8 cellular contexts compared by ENCODE assay signal in genomic region chr5:76714771-76715483, GRCh38. TPM values are rescaled to one million over a fixed set of nuclear protein-coding genes. Genes with fewer than 3 reads are reported as not detected.
DNase-seq lines count a peak whose midpoint lies in the region; ATAC-seq, FAIRE-seq and TF ChIP-seq lines count a peak whose summit lies in the region.

No MANE protein-coding gene starts in this region.

- H3K27me3 Mint-ChIP-seq in astrocyte (ENCODE audit: low read depth, unreplicated experiment) (no peaks in the 10 kb centered on the region), immature natural killer cell (ENCODE audit: low read depth in 3 of 3) (peaks cover 2 to 12% (median 9%) of the 10 kb centered on the region in 3 donors)

- peak overlapping the region; percentile 95 for H3K4me3 Mint-ChIP-seq in astrocyte (ENCODE audit: unreplicated experiment)
- H3K4me3 Mint-ChIP-seq in immature natural killer cell = peak overlapping the region; percentile 85 to 95 (median 94)

- peak overlapping the region; percentile 93 for H3K4me2 ChIP-seq in astrocyte (ENCODE audit: low read length)

- no peaks in the 10 kb centered on the region for H3K9me3 ChIP-seq in HUES64 (ENCODE audit: insufficient read depth, low read depth, low read length)
- no peaks in the 10 kb centered on the region for H3K9me3 ChIP-seq in astrocyte (ENCODE audit: insufficient read depth, low read depth, low read length)

- H3K4me1 Mint-ChIP-seq in astrocyte (ENCODE audit: low read depth, unreplicated experiment) (peaks cover 28% of the 10 kb centered on the region), immature natural killer cell (peaks cover 55 to 59% of the 10 kb centered on the region in 2 donors)

- DNase-seq in G401 (ENCODE audit: low spot score) (peak; percentile 45), astrocyte (ENCODE audit: low read depth) (no peak), immature natural killer cell (no peak), NCI-H2227 treated with DMSO at 0.1 percent for 48 hours (lab: John Stamatoyannopoulos, UW) (no peak)
- peak; percentile 3 for DNase-seq in stimulated activated naive CD4-positive, alpha-beta T cell treated with Interleukin-2 at 50 U/mL for 16 hours (lab: John Stamatoyannopoulos, UW)

- no peaks in the 10 kb centered on the region for H3K36me3 ChIP-seq in HUES64 (ENCODE audit: insufficient read depth, low read length)
- H3K36me3 ChIP-seq in astrocyte (ENCODE audit: insufficient read depth, low read length) = no peaks in the 10 kb centered on the region

- H3K27me3 ChIP-seq in HUES64 (ENCODE audit: insufficient read depth, low read length) = peaks cover 26% of the 10 kb centered on the region
- no peaks in the 10 kb centered on the region for H3K27me3 ChIP-seq in astrocyte (ENCODE audit: insufficient read depth, low read length)

- peaks cover 8% of the 10 kb centered on the region for H3K36me3 Mint-ChIP-seq in astrocyte (ENCODE audit: low read depth, unreplicated experiment)
- H3K36me3 Mint-ChIP-seq in immature natural killer cell = no peaks in the 10 kb centered on the region

- H3K4me3 ChIP-seq in HUES64 (ENCODE audit: low read length) = peak overlapping the region; percentile 80
- H3K4me3 ChIP-seq in astrocyte (ENCODE audit: insufficient read depth, low read depth, low read length) = peak overlapping the region; percentile 81

- H3K9me3 Mint-ChIP-seq in astrocyte (ENCODE audit: unreplicated experiment) (no peaks in the 10 kb centered on the region), immature natural killer cell (no peaks in the 10 kb centered on the region)

- no peak overlapping the region for H3K9ac ChIP-seq in HUES64 (ENCODE audit: low read depth, low read length)
- H3K9ac ChIP-seq in astrocyte (ENCODE audit: low read length) = peak overlapping the region; percentile 90

- peaks cover 19% of the 10 kb centered on the region for H4K20me1 ChIP-seq in astrocyte (ENCODE audit: insufficient read depth, low read length)

- H2AFZ ChIP-seq in astrocyte (ENCODE audit: low read depth, low read length) = peak overlapping the region; percentile 79

- H3K79me2 ChIP-seq in astrocyte (ENCODE audit: insufficient read depth, low read length) = peaks cover 39% of the 10 kb centered on the region

- WGBS in HUES64 = 30% methylated on average over 52 of the region's 52 CpGs

- no peak for FAIRE-seq in astrocyte (lab: Jason Lieb, UNC)

- in situ Hi-C loops in G401 (cut with HindIII; ENCODE audit: low sequenced_read_pairs) = no loop called here

- TF ChIP-seq CTCF in astrocyte (IDR thresholded peaks at IDR 0.05; ENCODE audit: insufficient read depth, low read depth, low read length) = no peak

- ATAC-seq in HG02610 (IDR thresholded peaks at IDR 0.05; ENCODE audit: unreplicated experiment) (no peak), HG02884 (IDR thresholded peaks at IDR 0.05; ENCODE audit: unreplicated experiment) (no peak)

- peaks cover 16% of the 10 kb centered on the region; the same call in 1 of the 2 replicates for H3K4me1 ChIP-seq in HUES64 (ENCODE audit: insufficient read depth, low read length)
- peaks cover 40% of the 10 kb centered on the region for H3K4me1 ChIP-seq in astrocyte (ENCODE audit: insufficient read depth, low read length)

- H3K27ac Mint-ChIP-seq in astrocyte (ENCODE audit: unreplicated experiment) (peak overlapping the region; percentile 75), immature natural killer cell (peak overlapping the region; percentile 55 to 90 (median 80))

- H3K27ac ChIP-seq in HUES64 (ENCODE audit: low read depth, low read length) = no peak overlapping the region
- H3K27ac ChIP-seq in astrocyte (ENCODE audit: low read depth, low read length) = peak overlapping the region; percentile 77

RNA-seq across cellular contexts. Expression of gene F2R, which starts 1.0 kb away (rescaled TPM):
- 160 and 221 TPM in 2 replicates for total RNA-seq in G401 (2014; rRNA removed; shearing (Covaris generic))
- polyA plus RNA-seq in HUES64 (2013, experiment 1 of 2) = 25.3 TPM
- 30.1 TPM for polyA plus RNA-seq in HUES64 (2013, experiment 2 of 2)
- total RNA-seq in astrocyte = 285 and 331 TPM in 2 replicates
- polyA plus RNA-seq in immature natural killer cell = 100 to 1,000 TPM in 2 of 3 donors, 10 to 100 TPM in 1; 92.6 to 115 (median 106) TPM

Comparison
In these comparisons a context has a peak if more than half of its experiments do, and no peak if none do; other contexts are left out.
1. DNase-seq: peak in G401 (single experiment) and stimulated activated naive CD4-positive, alpha-beta T cell treated with Interleukin-2 at 50 U/mL for 16 hours (single experiment); none in astrocyte (single experiment), immature natural killer cell (0 of 3) and NCI-H2227 treated with DMSO at 0.1 percent for 48 hours (single experiment).